ENCODE assay signal across 8 cellular contexts in the genomic region with DNA sequence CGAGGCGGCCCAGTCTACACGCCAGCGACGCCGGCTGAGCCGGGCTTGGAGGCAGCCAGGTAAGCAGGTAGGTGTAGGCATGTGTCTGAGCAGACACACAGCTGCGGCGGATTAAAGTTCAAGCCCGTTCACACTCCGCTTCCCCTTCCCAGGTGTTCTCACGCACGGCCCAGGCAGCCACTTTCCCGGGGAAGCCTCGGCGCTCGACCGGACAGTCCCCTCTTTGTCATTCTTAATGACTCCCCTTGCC. TPM values are rescaled to one million over a fixed set of nuclear protein-coding genes. Genes with fewer than 3 reads are reported as not detected.
A peak's percentile ranks its signal among the peaks of the same experiment; 100 is the strongest.
DNase-seq lines count a peak whose midpoint lies in the region; ATAC-seq and TF ChIP-seq lines count a peak whose summit lies in the region.

No MANE protein-coding gene starts in this region.

- no peak overlapping the region for H3K14ac ChIP-seq in trophoblast cell (ENCODE audit: low read length)

- H3K27ac ChIP-seq in trophoblast cell (ENCODE audit: low read depth, low read length) = no peak overlapping the region

- ATAC-seq in HG03139 (IDR thresholded peaks at IDR 0.05; ENCODE audit: unreplicated experiment) = peak; percentile 13
- ATAC-seq in WTC11 = peak; percentile 35

- H2BK5ac ChIP-seq in trophoblast cell (ENCODE audit: low read depth, low read length, poor library complexity) = no peak overlapping the region

- no peaks in the 10 kb centered on the region for H3K36me3 ChIP-seq in trophoblast cell (ENCODE audit: control insufficient read depth in 1 of 2, insufficient read depth in 2 of 2, low read length in 2 of 2)

- H3K18ac ChIP-seq in trophoblast cell (ENCODE audit: low read length) = no peak overlapping the region

- WGBS in trophoblast cell (ENCODE audit: extremely low coverage, insufficient coverage, insufficient read length) = no CpG with 5 or more reads among the region's 18 CpGs

- H2BK12ac ChIP-seq in trophoblast cell (ENCODE audit: low read length) = no peak overlapping the region

- no peaks in the 10 kb centered on the region for H3K9me3 ChIP-seq in trophoblast cell (ENCODE audit: insufficient read depth, low read depth, low read length)

- H2BK120ac ChIP-seq in trophoblast cell (ENCODE audit: insufficient read depth, low read length, poor library complexity) = no peak overlapping the region

- H3K4me1 ChIP-seq in trophoblast cell (ENCODE audit: control insufficient read depth in 1 of 2, insufficient read depth in 2 of 2, low read length in 2 of 2) = peaks cover 2 to 5% of the 10 kb centered on the region in 2 experiments

- H3K23ac ChIP-seq in trophoblast cell (ENCODE audit: low read length) = no peak overlapping the region

- no peak overlapping the region for H3K9ac ChIP-seq in trophoblast cell (ENCODE audit: low read length)

- H3K79me1 ChIP-seq in trophoblast cell (ENCODE audit: low read length) = no peaks in the 10 kb centered on the region

- H3K4me3 Mint-ChIP-seq in WTC11 (peak overlapping the region; percentile 81), glutamatergic neuron (ENCODE audit: unreplicated experiment) (peak overlapping the region; percentile 85)

- H3K27ac Mint-ChIP-seq in WTC11 (no peak overlapping the region), glutamatergic neuron (ENCODE audit: unreplicated experiment) (no peak overlapping the region)

- H4K8ac ChIP-seq in trophoblast cell (ENCODE audit: low read depth, low read length) = no peak overlapping the region

- peak overlapping the region; percentile 70 for H3K4me3 ChIP-seq in trophoblast cell (ENCODE audit: low read depth, low read length)

- H2AFZ ChIP-seq in trophoblast cell (ENCODE audit: insufficient read depth, low read length, poor library complexity) = peak overlapping the region; percentile 92

- in situ Hi-C loops in GM13976 (cut with MboI; ENCODE audit: low sequenced_read_pairs, unreplicated experiment) = no loop called here

- H4K91ac ChIP-seq in trophoblast cell (ENCODE audit: low read depth, low read length) = no peak overlapping the region

- H2AK5ac ChIP-seq in trophoblast cell (ENCODE audit: low read length) = no peak overlapping the region

- H3K27me3 ChIP-seq in trophoblast cell (ENCODE audit: insufficient read depth, low read length) = peaks cover 25% of the 10 kb centered on the region

- H3K27me3 Mint-ChIP-seq in WTC11 (ENCODE audit: low read depth) (peaks cover 91% of the 10 kb centered on the region), glutamatergic neuron (ENCODE audit: unreplicated experiment) (peaks cover 20% of the 10 kb centered on the region)

- CTCF ChIA-PET in WTC11 (lab: Charles Lee) = interaction anchor here (0.7 to 2.7 kb wide), 7 partner anchors 64 to 249 kb away, joined by 3 to 10 read pairs (median 6); a partner anchor contains a TSS

- no peaks in the 10 kb centered on the region for H3K79me2 ChIP-seq in trophoblast cell (ENCODE audit: control insufficient read depth, insufficient read depth, low read length, poor library complexity)

- H3K9me3 Mint-ChIP-seq in WTC11 = no peaks in the 10 kb centered on the region
- H3K9me3 Mint-ChIP-seq in glutamatergic neuron (ENCODE audit: unreplicated experiment) = no peaks in the 10 kb centered on the region

- no peak for TF ChIP-seq CTCF in GM13976 (IDR thresholded peaks at IDR 0.05; ENCODE audit: borderline replicate concordance, control extremely low read depth, extremely low read depth, insufficient read depth, missing control alignments)
- TF ChIP-seq CTCF in WTC11 (IDR thresholded peaks at IDR 0.05) = no peak
- TF ChIP-seq CTCF in glutamatergic neuron (IDR thresholded peaks at IDR 0.05; ENCODE audit: partially characterized antibody, unreplicated experiment) = no peak

- peaks cover 19% of the 10 kb centered on the region for H3K4me1 Mint-ChIP-seq in WTC11
- H3K4me1 Mint-ChIP-seq in glutamatergic neuron (ENCODE audit: low read depth, unreplicated experiment) = peaks cover 15% of the 10 kb centered on the region

- H3K4me2 ChIP-seq in trophoblast cell (ENCODE audit: low read length) = peak overlapping the region; percentile 87

- POLR2A ChIA-PET in WTC11 (lab: Charles Lee) = interaction anchor here (1.1 kb wide), 1 partner anchor 251 kb away, joined by 3 read pairs; no protein-coding TSS in a partner anchor

- peak; percentile 31 for DNase-seq in GM13976 (ENCODE audit: low spot score)
- DNase-seq in WTC11 (ENCODE audit: low spot score) = peak; percentile 61
- no peak for DNase-seq in glutamatergic neuron
- DNase-seq in trophoblast cell = peak in 1 of 2 donors; percentile 34
- DNase-seq in A172 (ENCODE audit: low spot score) = no peak
- no peak for DNase-seq in glomerular visceral epithelial cell (ENCODE audit: extremely low spot score)
- DNase-seq in NCI-H524 (lab: John Stamatoyannopoulos, UW) = no peak

- H3K36me3 Mint-ChIP-seq in WTC11 = no peaks in the 10 kb centered on the region
- H3K36me3 Mint-ChIP-seq in glutamatergic neuron (ENCODE audit: unreplicated experiment) = no peaks in the 10 kb centered on the region

- H4K12ac ChIP-seq in trophoblast cell (ENCODE audit: low read depth, low read length) = no peak overlapping the region

- no peak overlapping the region for H3K4ac ChIP-seq in trophoblast cell (ENCODE audit: low read depth, low read length)

TF ChIP-seq in WTC11, 78 proteins besides CTCF, POLR2A, EP300 and RAD21 (continues in another document):
- TF ChIP-seq, protein P1, sequence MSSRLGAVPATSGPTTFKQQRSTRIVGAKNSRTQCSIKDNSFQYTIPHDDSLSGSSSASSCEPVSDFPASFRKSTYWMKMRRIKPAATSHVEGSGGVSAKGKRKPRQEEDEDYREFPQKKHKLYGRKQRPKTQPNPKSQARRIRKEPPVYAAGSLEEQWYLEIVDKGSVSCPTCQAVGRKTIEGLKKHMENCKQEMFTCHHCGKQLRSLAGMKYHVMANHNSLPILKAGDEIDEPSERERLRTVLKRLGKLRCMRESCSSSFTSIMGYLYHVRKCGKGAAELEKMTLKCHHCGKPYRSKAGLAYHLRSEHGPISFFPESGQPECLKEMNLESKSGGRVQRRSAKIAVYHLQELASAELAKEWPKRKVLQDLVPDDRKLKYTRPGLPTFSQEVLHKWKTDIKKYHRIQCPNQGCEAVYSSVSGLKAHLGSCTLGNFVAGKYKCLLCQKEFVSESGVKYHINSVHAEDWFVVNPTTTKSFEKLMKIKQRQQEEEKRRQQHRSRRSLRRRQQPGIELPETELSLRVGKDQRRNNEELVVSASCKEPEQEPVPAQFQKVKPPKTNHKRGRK (CRISPR knock-in tag; IDR thresholded peaks at IDR 0.05; ENCODE audit: borderline replicate concordance) = no peak
- TF ChIP-seq, protein P2, sequence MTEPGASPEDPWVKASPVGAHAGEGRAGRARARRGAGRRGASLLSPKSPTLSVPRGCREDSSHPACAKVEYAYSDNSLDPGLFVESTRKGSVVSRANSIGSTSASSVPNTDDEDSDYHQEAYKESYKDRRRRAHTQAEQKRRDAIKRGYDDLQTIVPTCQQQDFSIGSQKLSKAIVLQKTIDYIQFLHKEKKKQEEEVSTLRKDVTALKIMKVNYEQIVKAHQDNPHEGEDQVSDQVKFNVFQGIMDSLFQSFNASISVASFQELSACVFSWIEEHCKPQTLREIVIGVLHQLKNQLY (CRISPR knock-in tag; IDR thresholded peaks at IDR 0.05) = no peak
- TF ChIP-seq EMX1 (CRISPR knock-in tag; IDR thresholded peaks at IDR 0.05) = no peak
- TF ChIP-seq, protein P3, sequence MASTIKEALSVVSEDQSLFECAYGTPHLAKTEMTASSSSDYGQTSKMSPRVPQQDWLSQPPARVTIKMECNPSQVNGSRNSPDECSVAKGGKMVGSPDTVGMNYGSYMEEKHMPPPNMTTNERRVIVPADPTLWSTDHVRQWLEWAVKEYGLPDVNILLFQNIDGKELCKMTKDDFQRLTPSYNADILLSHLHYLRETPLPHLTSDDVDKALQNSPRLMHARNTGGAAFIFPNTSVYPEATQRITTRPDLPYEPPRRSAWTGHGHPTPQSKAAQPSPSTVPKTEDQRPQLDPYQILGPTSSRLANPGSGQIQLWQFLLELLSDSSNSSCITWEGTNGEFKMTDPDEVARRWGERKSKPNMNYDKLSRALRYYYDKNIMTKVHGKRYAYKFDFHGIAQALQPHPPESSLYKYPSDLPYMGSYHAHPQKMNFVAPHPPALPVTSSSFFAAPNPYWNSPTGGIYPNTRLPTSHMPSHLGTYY (CRISPR knock-in tag; IDR thresholded peaks at IDR 0.05) = no peak
- TF ChIP-seq, protein P4, sequence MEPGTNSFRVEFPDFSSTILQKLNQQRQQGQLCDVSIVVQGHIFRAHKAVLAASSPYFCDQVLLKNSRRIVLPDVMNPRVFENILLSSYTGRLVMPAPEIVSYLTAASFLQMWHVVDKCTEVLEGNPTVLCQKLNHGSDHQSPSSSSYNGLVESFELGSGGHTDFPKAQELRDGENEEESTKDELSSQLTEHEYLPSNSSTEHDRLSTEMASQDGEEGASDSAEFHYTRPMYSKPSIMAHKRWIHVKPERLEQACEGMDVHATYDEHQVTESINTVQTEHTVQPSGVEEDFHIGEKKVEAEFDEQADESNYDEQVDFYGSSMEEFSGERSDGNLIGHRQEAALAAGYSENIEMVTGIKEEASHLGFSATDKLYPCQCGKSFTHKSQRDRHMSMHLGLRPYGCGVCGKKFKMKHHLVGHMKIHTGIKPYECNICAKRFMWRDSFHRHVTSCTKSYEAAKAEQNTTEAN (CRISPR knock-in tag; IDR thresholded peaks at IDR 0.05) = peak; percentile 9; the same call in 1 of the 2 replicates
- no peak for TF ChIP-seq KAT7 (CRISPR knock-in tag; IDR thresholded peaks at IDR 0.05; ENCODE audit: borderline replicate concordance)
- no peak for TF ChIP-seq ZBTB21 (CRISPR knock-in tag; IDR thresholded peaks at IDR 0.05; ENCODE audit: borderline replicate concordance)

RNA-seq across cellular contexts. Expression of a gene that starts 0.4 kb away (rescaled TPM):
- 2.5 to 3.0 TPM (median 2.7 TPM) in 3 replicates for total RNA-seq in WTC11 (2021)
- total RNA-seq in glutamatergic neuron (ENCODE audit: unreplicated experiment) = 4.7 TPM
- 0.04 and 0.10 TPM in 2 replicates for polyA plus RNA-seq in trophoblast cell (2013)
- 0.31 and 1.0 TPM in 2 replicates for total RNA-seq in A172 (2014; rRNA removed; shearing (Covaris generic))

Comparison
In these comparisons a context has a peak if more than half of its experiments do, and no peak if none do; other contexts are left out.
1. DNase-seq: peak in GM13976 (single experiment) and WTC11 (single experiment); none in glutamatergic neuron (single experiment), A172 (single experiment), glomerular visceral epithelial cell (single experiment) and NCI-H524 (0 of 2).